34 cellular contexts compared by ENCODE assay signal in genomic region chr2:220704810-220705209, GRCh38.
"Had no signal": no experiment of that assay in that cellular context is flagged by ENCODE, and none has a peak within 500 bp of the region (broad histone marks: within the 10 kb centered on the region; RNA-seq: fewer than 3 reads in every experiment).

No MANE protein-coding gene starts in this region.

- H3K36me3 ChIP-seq: MG63 had no signal

- H3K27me3 ChIP-seq: MG63 had no signal

- H3K4me3 ChIP-seq: MG63 had no signal

- DNase-seq: Karpas-422, Kasumi-1, MG63, MM.1S, MV-4-11, NCI-H1048, NCI-H1092, NCI-H1092 treated with DMSO at 0.1 percent for 48 hours, NCI-H1105, NCI-H1105 treated with DMSO at 0.1 percent for 48 hours, NCI-H1417, NCI-H1417 treated with DMSO at 0.1 percent for 48 hours, NCI-H1436, NCI-H1436 treated with DMSO at 0.1 percent for 48 hours, NCI-H146, NCI-H1694, NCI-H1694 treated with DMSO at 0.1 percent for 48 hours, NCI-H187, NCI-H187 treated with DMSO at 0.1 percent for 48 hours, NCI-H1930, NCI-H2029, NCI-H2029 treated with DMSO at 0.1 percent for 48 hours, NCI-H2081, NCI-H2081 treated with DMSO at 0.1 percent for 48 hours, NCI-H2107, NCI-H2171, NCI-H2171 treated with DMSO at 0.1 percent for 48 hours, NCI-H2227 treated with DMSO at 0.1 percent for 48 hours, NCI-H226, NCI-H345, NCI-H446, NCI-H446 treated with DMSO at 0.1 percent for 48 hours, NCI-H510A, NCI-H510A treated with DMSO at 0.1 percent for 48 hours had no signal
